ENCODE assay signal across 11 cellular contexts in the genomic region with DNA sequence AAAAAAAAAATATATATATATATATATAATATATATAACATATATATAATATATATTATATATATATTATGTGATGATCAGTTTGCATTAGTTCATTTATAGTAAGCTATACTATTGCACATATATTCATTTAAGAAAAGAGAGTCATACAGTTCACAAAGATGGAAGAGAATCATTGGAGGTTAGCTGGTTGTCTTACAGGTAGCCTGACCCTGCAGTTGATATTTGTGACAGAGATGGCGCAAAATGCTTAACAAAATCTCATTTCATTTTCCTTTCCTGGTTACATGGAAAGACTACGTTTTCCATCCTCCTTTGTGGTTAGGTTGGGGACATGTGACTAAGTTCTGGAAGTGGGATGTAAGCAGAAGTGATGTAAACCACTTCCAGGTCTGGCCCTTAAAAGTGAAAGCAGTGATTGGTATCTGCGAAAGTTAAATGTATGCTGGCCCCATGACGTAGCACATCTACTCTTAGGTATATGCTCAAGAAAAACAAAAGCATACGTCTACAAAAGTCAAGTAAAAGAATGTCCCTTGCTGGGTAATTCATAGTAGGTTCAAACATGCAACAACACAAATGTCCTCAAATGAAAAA.
DNase-seq lines count a peak whose midpoint lies in the region; ATAC-seq and TF ChIP-seq lines count a peak whose summit lies in the region.
"Had no signal": no experiment of that assay in that cellular context is flagged by ENCODE, and none has a peak within 500 bp of the region (broad histone marks: within the 10 kb centered on the region; RNA-seq: fewer than 3 reads in every experiment).

No MANE protein-coding gene starts in this region.

- H3K4me1 ChIP-seq in DND-41 (ENCODE audit: insufficient read depth, low read length): peaks cover 7% of the 10 kb centered on the region; the same call in 1 of the 2 replicates
- H3K4me1 ChIP-seq in OCI-LY1 (ENCODE audit: insufficient read depth, low read length, severe bottlenecking): no peaks in the 10 kb centered on the region
- H3K4me1 ChIP-seq in tibial artery: peaks cover 0 to 4% (median 0%) of the 10 kb centered on the region in 4 donors
- H3K4me1 ChIP-seq: gastrocnemius medialis had no signal

- H3K27ac Mint-ChIP-seq in effector memory CD8-positive, alpha-beta T cell: peak overlapping the region in 1 of 2 donors; percentile 15

- H3K4me2 ChIP-seq in DND-41 (ENCODE audit: insufficient read depth, low read length) (peak overlapping the region; percentile 39), OCI-LY1 (ENCODE audit: low read length) (peak overlapping the region; percentile 34; the same call in 1 of the 2 replicates)

- H3K79me2 ChIP-seq in DND-41 (ENCODE audit: insufficient read depth, low read length): no peaks in the 10 kb centered on the region
- no peaks in the 10 kb centered on the region for H3K79me2 ChIP-seq in OCI-LY1 (ENCODE audit: insufficient read depth, low read length)

- peak overlapping the region in 1 of 2 donors; percentile 30 for H3K4me3 Mint-ChIP-seq in effector memory CD8-positive, alpha-beta T cell

- H3K4me3 ChIP-seq in DND-41 (ENCODE audit: low read depth in 1 of 2, low read length in 2 of 2): peak overlapping the region in 1 of 2 experiments; percentile 33; a peak in 2 of 4 replicates
- no peak overlapping the region for H3K4me3 ChIP-seq in OCI-LY1 (ENCODE audit: low read depth, low read length, poor library complexity, severe bottlenecking)
- no peak overlapping the region for H3K4me3 ChIP-seq in tibial artery
- H3K4me3 ChIP-seq in WERI-Rb-1 (ENCODE audit: low read depth, low read length): no peak overlapping the region
- H3K4me3 ChIP-seq: gastrocnemius medialis had no signal

- H3K9ac ChIP-seq in DND-41 (ENCODE audit: low read depth, low read length): no peak overlapping the region
- H3K9ac ChIP-seq in OCI-LY1 (ENCODE audit: low read length): no peak overlapping the region

- DNase-seq in DND-41 (no peak), SHP77 treated with DMSO at 0.1 percent for 48 hours (lab: John Stamatoyannopoulos, UW) (no peak), caudate nucleus (lab: John Stamatoyannopoulos, UW) (no peak), tibial artery (no peak), WERI-Rb-1 (no peak)
- DNase-seq in effector memory CD8-positive, alpha-beta T cell: peak in 1 of 3 experiments; percentile 2
- DNase-seq: activated naive CD4-positive, alpha-beta T cell treated with Interleukin-2 at 50 U/mL for 16 hours; gastrocnemius medialis; NCI-H1694 had no signal

- TF ChIP-seq CTCF in DND-41 (IDR thresholded peaks at IDR 0.05; ENCODE audit: borderline replicate concordance, extremely low read depth, low read length, poor library complexity, severe bottlenecking) (no peak), OCI-LY1 (IDR thresholded peaks at IDR 0.05; ENCODE audit: low read length) (no peak), tibial artery (IDR thresholded peaks at IDR 0.05) (no peak), WERI-Rb-1 (IDR thresholded peaks at IDR 0.05; ENCODE audit: low read depth, low read length) (no peak)

- H3K27me3 Mint-ChIP-seq in effector memory CD8-positive, alpha-beta T cell: no peaks in the 10 kb centered on the region

- intact Hi-C loops in tibial artery (cut with DNase I; ENCODE audit: low total_unique reads): no loop called here

- H3K27me3 ChIP-seq in DND-41 (ENCODE audit: insufficient read depth, low read length, poor library complexity) (no peaks in the 10 kb centered on the region), OCI-LY1 (ENCODE audit: insufficient read depth, low read length) (no peaks in the 10 kb centered on the region), tibial artery (no peaks in the 10 kb centered on the region), WERI-Rb-1 (ENCODE audit: insufficient read depth, low read depth, severe bottlenecking) (no peaks in the 10 kb centered on the region)
- H3K27me3 ChIP-seq: gastrocnemius medialis had no signal

- peaks cover 4 to 9% of the 10 kb centered on the region in 2 donors for H3K4me1 Mint-ChIP-seq in effector memory CD8-positive, alpha-beta T cell (ENCODE audit: low read depth in 2 of 2)

- peak; percentile 74 for ATAC-seq in DND-41 (ENCODE audit: insufficient read depth, low read depth)
- peak; percentile 65 for ATAC-seq in GM21360 (IDR thresholded peaks at IDR 0.05; ENCODE audit: unreplicated experiment)
- ATAC-seq in effector memory CD8-positive, alpha-beta T cell (replicated peaks): peak; percentile 70
- ATAC-seq: gastrocnemius medialis had no signal

- H3K9me3 ChIP-seq in DND-41 (ENCODE audit: insufficient read depth, low read length, severe bottlenecking) (no peaks in the 10 kb centered on the region), OCI-LY1 (ENCODE audit: low read length) (no peaks in the 10 kb centered on the region), tibial artery (no peaks in the 10 kb centered on the region), WERI-Rb-1 (ENCODE audit: severe bottlenecking) (no peaks in the 10 kb centered on the region)
- H3K9me3 ChIP-seq: gastrocnemius medialis had no signal

- H3K9me3 Mint-ChIP-seq in effector memory CD8-positive, alpha-beta T cell: no peaks in the 10 kb centered on the region

- H3K9me2 ChIP-seq in OCI-LY1 (ENCODE audit: low read depth, low read length): no peaks in the 10 kb centered on the region

- H3K27ac ChIP-seq in DND-41 (ENCODE audit: low read length) (no peak overlapping the region), OCI-LY1 (ENCODE audit: low read depth, low read length, poor library complexity, severe bottlenecking) (no peak overlapping the region), caudate nucleus (ENCODE audit: low read depth, low read length) (no peak overlapping the region), tibial artery (no peak overlapping the region), WERI-Rb-1 (no peak overlapping the region)
- H3K27ac ChIP-seq: gastrocnemius medialis had no signal

- peak overlapping the region; percentile 56; the same call in 1 of the 2 replicates for H2AFZ ChIP-seq in DND-41 (ENCODE audit: low read depth, low read length)
- H2AFZ ChIP-seq in OCI-LY1 (ENCODE audit: low read length): no peak overlapping the region

- no peaks in the 10 kb centered on the region for H3F3A ChIP-seq in OCI-LY1 (ENCODE audit: insufficient read depth, low read length)

- H4K20me1 ChIP-seq in DND-41 (ENCODE audit: insufficient read depth, low read length) (no peaks in the 10 kb centered on the region), OCI-LY1 (ENCODE audit: insufficient read depth, low read length) (no peaks in the 10 kb centered on the region)

- H3K36me3 ChIP-seq in DND-41 (ENCODE audit: insufficient read depth, low read length) (no peaks in the 10 kb centered on the region), OCI-LY1 (ENCODE audit: insufficient read depth, low read length) (no peaks in the 10 kb centered on the region), tibial artery (no peaks in the 10 kb centered on the region), WERI-Rb-1 (no peaks in the 10 kb centered on the region)
- H3K36me3 ChIP-seq: gastrocnemius medialis had no signal

- no peaks in the 10 kb centered on the region for H3K36me3 Mint-ChIP-seq in effector memory CD8-positive, alpha-beta T cell (ENCODE audit: insufficient read depth)
